Comparison of ENCODE assay signal across 25 cellular contexts in genomic region chr1:91746728-91747338, GRCh38.
A peak's percentile ranks its signal among the peaks of the same experiment; 100 is the strongest.
DNase-seq lines count a peak whose midpoint lies in the region; ATAC-seq and TF ChIP-seq lines count a peak whose summit lies in the region.
"Had no signal": no experiment of that assay in that cellular context is flagged by ENCODE, and none has a peak within 500 bp of the region (broad histone marks: within the 10 kb centered on the region; RNA-seq: fewer than 3 reads in every experiment).

No MANE protein-coding gene starts in this region.

- peaks cover 41 to 60% (median 49%) of the 10 kb centered on the region in 3 donors for H3K36me3 Mint-ChIP-seq in immature natural killer cell
- H3K36me3 Mint-ChIP-seq in activated CD4-positive, alpha-beta memory T cell treated with anti-CD3 and anti-CD28 coated beads, Interleukin-2, amount 10 ng/mL, durations not matched to agents 7 days and 5 days (ENCODE audit: low read depth): peaks cover 65% of the 10 kb centered on the region
- peaks cover 43% of the 10 kb centered on the region for H3K36me3 Mint-ChIP-seq in activated CD4-positive, alpha-beta T cell treated with anti-CD3 and anti-CD28 coated beads, Interleukin-2, amount 10 ng/mL, durations not matched to agents 24 days and 14 days (ENCODE audit: low read depth)

- peaks cover 0 to 43% (median 30%) of the 10 kb centered on the region in 3 donors for H3K27me3 Mint-ChIP-seq in immature natural killer cell (ENCODE audit: low read depth in 3 of 3)
- H3K27me3 Mint-ChIP-seq in activated CD4-positive, alpha-beta memory T cell treated with anti-CD3 and anti-CD28 coated beads, Interleukin-2, amount 10 ng/mL, durations not matched to agents 7 days and 5 days: no peaks in the 10 kb centered on the region
- no peaks in the 10 kb centered on the region for H3K27me3 Mint-ChIP-seq in activated CD4-positive, alpha-beta T cell treated with anti-CD3 and anti-CD28 coated beads, Interleukin-2, amount 10 ng/mL, durations not matched to agents 24 days and 14 days
- H3K27me3 Mint-ChIP-seq: activated CD4-positive, alpha-beta T cell treated with anti-CD3 and anti-CD28 coated beads for 36 hours; activated naive CD4-positive, alpha-beta T cell treated with anti-CD3 and anti-CD28 coated beads, Interleukin-2, amount 50 U/mL, for 24 hours; progenitor cell of endocrine pancreas had no signal

- intact Hi-C loops in right cardiac atrium (cut with DNase I): no loop called here
- intact Hi-C loops in sigmoid colon (cut with DNase I): no loop called here
- intact Hi-C loops in activated CD4-positive, alpha-beta T cell treated with anti-CD3 and anti-CD28 coated beads, Interleukin-2, amount 10 ng/mL, durations not matched to agents 24 days and 14 days (cut with micrococcal nuclease): no loop called here

- H3K27ac Mint-ChIP-seq in immature natural killer cell: peak overlapping the region; percentile 37 to 85 (median 62)
- H3K27ac Mint-ChIP-seq in activated CD4-positive, alpha-beta memory T cell treated with anti-CD3 and anti-CD28 coated beads, Interleukin-2, amount 10 ng/mL, durations not matched to agents 7 days and 5 days: no peak overlapping the region
- H3K27ac Mint-ChIP-seq in activated CD4-positive, alpha-beta T cell treated with anti-CD3 and anti-CD28 coated beads, Interleukin-2, amount 10 ng/mL, durations not matched to agents 24 days and 14 days: no peak overlapping the region
- H3K27ac Mint-ChIP-seq: activated CD4-positive, alpha-beta T cell treated with anti-CD3 and anti-CD28 coated beads for 36 hours; activated naive CD4-positive, alpha-beta T cell treated with anti-CD3 and anti-CD28 coated beads, Interleukin-2, amount 50 U/mL, for 24 hours; B cell; CD8-positive, alpha-beta T cell; progenitor cell of endocrine pancreas had no signal

- no peaks in the 10 kb centered on the region for H3K9me3 Mint-ChIP-seq in immature natural killer cell
- H3K9me3 Mint-ChIP-seq in activated CD4-positive, alpha-beta memory T cell treated with anti-CD3 and anti-CD28 coated beads, Interleukin-2, amount 10 ng/mL, durations not matched to agents 7 days and 5 days: peaks cover 21% of the 10 kb centered on the region
- peaks cover 28% of the 10 kb centered on the region for H3K9me3 Mint-ChIP-seq in activated CD4-positive, alpha-beta T cell treated with anti-CD3 and anti-CD28 coated beads, Interleukin-2, amount 10 ng/mL, durations not matched to agents 24 days and 14 days
- H3K9me3 Mint-ChIP-seq: activated naive CD4-positive, alpha-beta T cell treated with anti-CD3 and anti-CD28 coated beads, Interleukin-2, amount 50 U/mL, for 24 hours had no signal

- H3K4me3 ChIP-seq in right atrium auricular region (no peak overlapping the region), right cardiac atrium (ENCODE audit: low read length) (no peak overlapping the region), sigmoid colon (no peak overlapping the region)
- H3K4me3 ChIP-seq: dorsolateral prefrontal cortex, upper lobe of left lung had no signal

- 95% methylated on average over 3 of the region's 3 CpGs for WGBS in right cardiac atrium
- WGBS in sigmoid colon, 2 donors: 95% methylated on average over 3 of the region's 3 CpGs

- H3K36me3 ChIP-seq in right atrium auricular region: peaks cover 7% of the 10 kb centered on the region
- H3K36me3 ChIP-seq in sigmoid colon: no peaks in the 10 kb centered on the region

- CTCF ChIA-PET in activated CD4-positive, alpha-beta memory T cell treated with anti-CD3 and anti-CD28 coated beads, Interleukin-2, amount 10 ng/mL, durations not matched to agents 7 days and 5 days (lab: Charles Lee): no interaction called here

- TF ChIP-seq CTCF in right atrium auricular region (IDR thresholded peaks at IDR 0.05): no peak
- TF ChIP-seq CTCF in sigmoid colon (IDR thresholded peaks at IDR 0.05): no peak

- DNase-seq in right atrium auricular region (ENCODE audit: low spot score) (no peak), right cardiac atrium (no peak), immature natural killer cell (no peak), sigmoid colon (peak; percentile 4), T-helper 1 cell (no peak)
- no peak for DNase-seq in activated CD4-positive, alpha-beta memory T cell treated with anti-CD3 and anti-CD28 coated beads, Interleukin-2, amount 10 ng/mL, durations not matched to agents 7 days and 5 days
- no peak for DNase-seq in activated CD4-positive, alpha-beta T cell treated with anti-CD3 and anti-CD28 coated beads, Interleukin-2, amount 10 ng/mL, durations not matched to agents 24 days and 14 days
- DNase-seq: activated CD4-positive, alpha-beta T cell treated with anti-CD3 and anti-CD28 coated beads for 36 hours; activated T-cell treated with anti-CD3 and anti-CD28 coated beads for 4 hours; amniotic stem cell; CD8-positive, alpha-beta T cell; dorsolateral prefrontal cortex; hypothalamus; Karpas-422; NCI-H1417; NCI-H2029; NCI-H774; stimulated activated CD4-positive, alpha-beta T cell treated with anti-CD3 and anti-CD28 coated beads, Interleukin-4, amount 100 ng/mL, for 4 hours; substantia nigra; upper lobe of left lung had no signal

- TF ChIP-seq EP300 in sigmoid colon (IDR thresholded peaks at IDR 0.05): no peak

- ATAC-seq in right cardiac atrium: no peak
- ATAC-seq: activated CD4-positive, alpha-beta T cell treated with anti-CD3 and anti-CD28 coated beads for 36 hours; CD8-positive, alpha-beta T cell; left lobe of liver had no signal

- peaks cover 95 to 97% of the 10 kb centered on the region in 2 donors for H3K4me1 Mint-ChIP-seq in immature natural killer cell
- H3K4me1 Mint-ChIP-seq in activated CD4-positive, alpha-beta memory T cell treated with anti-CD3 and anti-CD28 coated beads, Interleukin-2, amount 10 ng/mL, durations not matched to agents 7 days and 5 days: peaks cover 30% of the 10 kb centered on the region
- peaks cover 12% of the 10 kb centered on the region for H3K4me1 Mint-ChIP-seq in activated CD4-positive, alpha-beta T cell treated with anti-CD3 and anti-CD28 coated beads, Interleukin-2, amount 10 ng/mL, durations not matched to agents 24 days and 14 days
- H3K4me1 Mint-ChIP-seq: B cell had no signal

- H3K4me1 ChIP-seq in right atrium auricular region (peaks cover 0 to 80% of the 10 kb centered on the region in 2 donors), right cardiac atrium (ENCODE audit: control insufficient read depth, insufficient read depth, low read length) (peaks cover 31% of the 10 kb centered on the region), sigmoid colon (peaks cover 0 to 81% (median 59%) of the 10 kb centered on the region in 4 donors)

- H3K27me3 ChIP-seq in right atrium auricular region (no peaks in the 10 kb centered on the region), right cardiac atrium (ENCODE audit: control insufficient read depth, insufficient read depth) (no peaks in the 10 kb centered on the region), sigmoid colon (no peaks in the 10 kb centered on the region)
- H3K27me3 ChIP-seq: dorsolateral prefrontal cortex, upper lobe of left lung had no signal

- H3K9me3 ChIP-seq in right atrium auricular region (no peaks in the 10 kb centered on the region), right cardiac atrium (ENCODE audit: control insufficient read depth, low read length) (no peaks in the 10 kb centered on the region), sigmoid colon (no peaks in the 10 kb centered on the region)
- H3K9me3 ChIP-seq: upper lobe of left lung had no signal

- no peak for TF ChIP-seq POLR2A in sigmoid colon (IDR thresholded peaks at IDR 0.05)

- H3K4me3 Mint-ChIP-seq in immature natural killer cell: peak overlapping the region in 1 of 5 donors; percentile 19
- no peak overlapping the region for H3K4me3 Mint-ChIP-seq in activated CD4-positive, alpha-beta memory T cell treated with anti-CD3 and anti-CD28 coated beads, Interleukin-2, amount 10 ng/mL, durations not matched to agents 7 days and 5 days
- no peak overlapping the region for H3K4me3 Mint-ChIP-seq in activated CD4-positive, alpha-beta T cell treated with anti-CD3 and anti-CD28 coated beads, Interleukin-2, amount 10 ng/mL, durations not matched to agents 24 days and 14 days
- H3K4me3 Mint-ChIP-seq: activated CD4-positive, alpha-beta T cell treated with anti-CD3 and anti-CD28 coated beads for 36 hours; activated naive CD4-positive, alpha-beta T cell treated with anti-CD3 and anti-CD28 coated beads, Interleukin-2, amount 50 U/mL, for 24 hours; B cell; brain; CD8-positive, alpha-beta T cell had no signal

- POLR2A ChIA-PET in activated CD4-positive, alpha-beta memory T cell treated with anti-CD3 and anti-CD28 coated beads, Interleukin-2, amount 10 ng/mL, durations not matched to agents 7 days and 5 days (lab: Charles Lee): interaction anchor here (0.8 kb wide), 1 partner anchor 157 kb away, joined by 3 read pairs; no protein-coding TSS in a partner anchor

- H3K27ac ChIP-seq in right atrium auricular region (peak overlapping the region; percentile 1 to 51), right cardiac atrium (ENCODE audit: low read length) (no peak overlapping the region), sigmoid colon (peak overlapping the region in 1 of 4 donors; percentile 78)
- H3K27ac ChIP-seq: dorsolateral prefrontal cortex had no signal

Comparison
In these comparisons a context has a peak if more than half of its experiments do, and no peak if none do; other contexts are left out.
1. H3K27ac Mint-ChIP-seq: peak in immature natural killer cell (6 of 6); none in activated CD4-positive, alpha-beta memory T cell treated with anti-CD3 and anti-CD28 coated beads, Interleukin-2, amount 10 ng/mL, durations not matched to agents 7 days and 5 days (single experiment) and activated CD4-positive, alpha-beta T cell treated with anti-CD3 and anti-CD28 coated beads, Interleukin-2, amount 10 ng/mL, durations not matched to agents 24 days and 14 days (single experiment).